Comparison of ENCODE assay signal across 13 cellular contexts in genomic region chr2:20067992-20068727, GRCh38. TPM values are rescaled to one million over a fixed set of nuclear protein-coding genes. Genes with fewer than 3 reads are reported as not detected.
A peak's percentile ranks its signal among the peaks of the same experiment; 100 is the strongest.
DNase-seq lines count a peak whose midpoint lies in the region; ATAC-seq and TF ChIP-seq lines count a peak whose summit lies in the region.
"Had no signal": no experiment of that assay in that cellular context is flagged by ENCODE, and none has a peak within 500 bp of the region (broad histone marks: within the 10 kb centered on the region; RNA-seq: fewer than 3 reads in every experiment).

No MANE protein-coding gene starts in this region.

- ATAC-seq in RWPE2 (ENCODE audit: low read depth) (peak; percentile 57), GM18519 (IDR thresholded peaks at IDR 0.05; ENCODE audit: low FRiP score, unreplicated experiment) (no peak), HG02870 (IDR thresholded peaks at IDR 0.05; ENCODE audit: unreplicated experiment) (no peak)
- ATAC-seq: activated CD8-positive, alpha-beta T cell treated with anti-CD3 and anti-CD28 coated beads for 36 hours; gastrocnemius medialis had no signal

- H3K4me1 ChIP-seq in RWPE2 (ENCODE audit: insufficient read depth, poor library complexity, severe bottlenecking) (peaks cover 71% of the 10 kb centered on the region), fibroblast of lung (ENCODE audit: control insufficient read depth, extremely low read depth, insufficient read depth, low read length) (peaks cover 36% of the 10 kb centered on the region), tibial nerve (peaks cover 0 to 43% (median 15%) of the 10 kb centered on the region in 4 donors)

- DNase-seq in EH (ENCODE audit: low read depth), result peak; percentile 99
- no peak for DNase-seq in RWPE2 (ENCODE audit: low spot score)
- peak; percentile 95 to 97 for DNase-seq in fibroblast of lung (ENCODE audit: low read depth in 2 of 2)
- peak; percentile 86 for DNase-seq in retinal pigment epithelial cell (ENCODE audit: low read depth)
- no peak for DNase-seq in tibial nerve (ENCODE audit: low spot score in 2 of 2)
- no peak for DNase-seq in effector CD4-positive, alpha-beta T cell
- DNase-seq: activated CD8-positive, alpha-beta T cell treated with anti-CD3 and anti-CD28 coated beads for 36 hours; activated naive CD8-positive, alpha-beta T cell treated with anti-CD3 and anti-CD28 coated beads, Interleukin-2, amount 10 ng/mL, durations not matched to agents 7 days and 5 days; gastrocnemius medialis; mesendoderm; NCI-H510A had no signal

- H3K27me3 ChIP-seq in RWPE2 (ENCODE audit: insufficient read depth, poor library complexity, severe bottlenecking) (no peaks in the 10 kb centered on the region), fibroblast of lung (ENCODE audit: control insufficient read depth, insufficient read depth, low read length) (no peaks in the 10 kb centered on the region), tibial nerve (no peaks in the 10 kb centered on the region)
- H3K27me3 ChIP-seq: gastrocnemius medialis had no signal

- peak overlapping the region; percentile 20 for H3K4me2 ChIP-seq in fibroblast of lung (ENCODE audit: extremely low read depth, insufficient read depth, low read length)

- H3K79me2 ChIP-seq in fibroblast of lung (ENCODE audit: control insufficient read depth, insufficient read depth, low read length), result no peaks in the 10 kb centered on the region

- TF ChIP-seq EP300 in tibial nerve (IDR thresholded peaks at IDR 0.05), result no peak

- H3K9me3 ChIP-seq in RWPE2 (ENCODE audit: severe bottlenecking) (no peaks in the 10 kb centered on the region), fibroblast of lung (ENCODE audit: control insufficient read depth, insufficient read depth, low read depth, low read length) (no peaks in the 10 kb centered on the region), tibial nerve (no peaks in the 10 kb centered on the region)
- H3K9me3 ChIP-seq: gastrocnemius medialis had no signal

- WGBS in tibial nerve, 2 donors, result 43 to 56% methylated on average over 3 of the region's 3 CpGs

- TF ChIP-seq CTCF in RWPE2 (IDR thresholded peaks at IDR 0.05; ENCODE audit: poor library complexity, severe bottlenecking), result no peak
- no peak for TF ChIP-seq CTCF in fibroblast of lung (conservative IDR thresholded peaks at IDR 0.05 in 1 of 2, IDR thresholded peaks at IDR 0.05 in 1 of 2; ENCODE audit: low read depth in 1 of 2, low read length in 2 of 2)
- TF ChIP-seq CTCF in retinal pigment epithelial cell (conservative IDR thresholded peaks at IDR 0.05; ENCODE audit: low read depth, low read length), result no peak
- TF ChIP-seq CTCF in tibial nerve (IDR thresholded peaks at IDR 0.05), result no peak

- H3K36me3 ChIP-seq in RWPE2 (ENCODE audit: low read depth) (no peaks in the 10 kb centered on the region), fibroblast of lung (ENCODE audit: control insufficient read depth, insufficient read depth, low read length) (no peaks in the 10 kb centered on the region), tibial nerve (no peaks in the 10 kb centered on the region)
- H3K36me3 ChIP-seq: gastrocnemius medialis had no signal

- H2AFZ ChIP-seq in fibroblast of lung (ENCODE audit: low read length), result no peak overlapping the region

- H3K9ac ChIP-seq in fibroblast of lung (ENCODE audit: insufficient read depth, low read length), result no peak overlapping the region

- H3K27ac ChIP-seq in RWPE2 (ENCODE audit: poor library complexity, severe bottlenecking) (peak overlapping the region; percentile 99), fibroblast of lung (ENCODE audit: insufficient read depth, low read length) (peak overlapping the region; percentile 77), tibial nerve (peak overlapping the region in 1 of 4 donors; percentile 78)
- H3K27ac ChIP-seq: gastrocnemius medialis had no signal

- H4K20me1 ChIP-seq in fibroblast of lung (ENCODE audit: control insufficient read depth, extremely low read depth, insufficient read depth, low read length), result no peaks in the 10 kb centered on the region

- TF ChIP-seq POLR2A in tibial nerve (IDR thresholded peaks at IDR 0.05), result no peak

- H3K4me3 ChIP-seq in RWPE2 (ENCODE audit: severe bottlenecking) (no peak overlapping the region), fibroblast of lung (replicated peaks in 1 of 4; ENCODE audit: control extremely low read depth in 1 of 4, insufficient read depth in 1 of 4, low read depth in 3 of 4, low read length in 4 of 4) (no peak overlapping the region), retinal pigment epithelial cell (ENCODE audit: low read length) (no peak overlapping the region), tibial nerve (no peak overlapping the region)
- H3K4me3 ChIP-seq: gastrocnemius medialis had no signal

RNA-seq across cellular contexts. Expression of gene LAPTM4A, which starts 16.7 kb away (rescaled TPM):
- 155 and 193 TPM in 2 replicates for total RNA-seq in fibroblast of lung
- 634 and 1,101 TPM in 2 replicates for polyA plus RNA-seq in fibroblast of lung
- 303 and 486 TPM in 2 replicates for polyA plus RNA-seq in fibroblast of lung (2012)
- 73.7 and 98.5 TPM in 2 replicates for polyA minus RNA-seq in fibroblast of lung (ENCODE audit: low replicate concordance)
- 100 to 1,000 TPM; 138 to 216 (median 191) TPM for total RNA-seq in tibial nerve

RNA-seq across cellular contexts. Expression of gene MATN3, which starts 55.7 kb away (rescaled TPM):
- total RNA-seq in fibroblast of lung (0.51 and 2.3 TPM in 2 replicates), tibial nerve (10 to 100 TPM; 11.4 to 35.2 (median 29.8) TPM)
- polyA plus RNA-seq in fibroblast of lung, result 4.5 and 6.9 TPM in 2 replicates
- polyA plus RNA-seq in fibroblast of lung (2012), result 3.6 and 5.5 TPM in 2 replicates
- 1.8 and 2.6 TPM in 2 replicates for polyA minus RNA-seq in fibroblast of lung (ENCODE audit: low replicate concordance)
- total RNA-seq: activated CD8-positive, alpha-beta T cell treated with anti-CD3 and anti-CD28 coated beads for 36 hours; activated naive CD8-positive, alpha-beta T cell treated with anti-CD3 and anti-CD28 coated beads, Interleukin-2, amount 10 ng/mL, durations not matched to agents 7 days and 5 days had no signal

Comparison
In these comparisons a context has a peak if more than half of its experiments do, and no peak if none do; other contexts are left out.
1. DNase-seq: peak in EH (single experiment), fibroblast of lung (2 of 2) and retinal pigment epithelial cell (single experiment); none in RWPE2 (single experiment), tibial nerve (0 of 2) and effector CD4-positive, alpha-beta T cell (single experiment).